In genomic region chr11:63536669-63537292, GRCh38 we compare ENCODE assay signal across 1 cellular context.
TF ChIP-seq lines count a peak whose summit lies in the region.

Gene PLAAT4, plus strand, starts transcription at chr11:63536808. Its CDS starts 61 bp downstream, at chr11:63536869.

TF ChIP-seq in SK-N-SH treated with all-trans-retinoic acid at 6 μM for 48 hours, 23 proteins besides CTCF, POLR2A, EP300 and RAD21 (continued from another document):
- TF ChIP-seq CSRNP3 (CRISPR knock-in tag; IDR thresholded peaks at IDR 0.05) (no peak), ZFP30 (CRISPR knock-in tag; IDR thresholded peaks at IDR 0.05) (no peak)
TF ChIP-seq in SK-N-SH treated with all-trans-retinoic acid at 6 μM for 48 hours: peak in this region for 0.
